In genomic region chr3:157089455-157090221, GRCh38 we compare ENCODE assay signal across 8 cellular contexts.
DNase-seq lines count a peak whose midpoint lies in the region; ATAC-seq and TF ChIP-seq lines count a peak whose summit lies in the region.

No MANE protein-coding gene starts in this region.

- WGBS in esophagus, 2 donors = 18 to 22% methylated on average over 18 of the region's 18 CpGs
- no CpG with 5 or more reads among the region's 18 CpGs for WGBS in neuronal stem cell (ENCODE audit: extremely low coverage in 2 of 2, insufficient read length in 2 of 2, insufficient replicate concordance in 1 of 2), 2 donors

- H3K79me1 ChIP-seq in neuronal stem cell (ENCODE audit: low read depth, low read length) = no peaks in the 10 kb centered on the region

- no peak overlapping the region for H3K4ac ChIP-seq in neuronal stem cell (ENCODE audit: low read length)

- H3K4me3 ChIP-seq in WI38 (ENCODE audit: low read depth, low read length) = peak overlapping the region; percentile 65
- H3K4me3 ChIP-seq in esophagus (ENCODE audit: low read depth in 1 of 2, low read length in 2 of 2) = peak overlapping the region; percentile 63 to 66
- H3K4me3 ChIP-seq in neuronal stem cell (ENCODE audit: low read length in 2 of 2) = peak overlapping the region in 1 of 2 donors; percentile 56

- H2AFZ ChIP-seq in neuronal stem cell (ENCODE audit: low read length) = peak overlapping the region; percentile 90

- peak overlapping the region; percentile 58 for H3K18ac ChIP-seq in neuronal stem cell (ENCODE audit: low read length)

- H4K91ac ChIP-seq in neuronal stem cell (ENCODE audit: low read depth, low read length, poor library complexity) = peak overlapping the region; percentile 47

- H3K9me3 ChIP-seq in esophagus (ENCODE audit: control insufficient read depth in 2 of 2, insufficient read depth in 1 of 2, low read depth in 1 of 2, low read length in 1 of 2) (no peaks in the 10 kb centered on the region), neuronal stem cell (replicated peaks in 1 of 2; ENCODE audit: control insufficient read depth in 2 of 2, insufficient read depth in 1 of 2, low read depth in 1 of 2, low read length in 2 of 2) (no peaks in the 10 kb centered on the region)

- peak overlapping the region; percentile 36 for H2AK5ac ChIP-seq in neuronal stem cell (ENCODE audit: low read depth, low read length)

- H3K4me1 ChIP-seq in esophagus (ENCODE audit: control insufficient read depth in 2 of 2, insufficient read depth in 2 of 2, low read length in 1 of 2) (no peaks in the 10 kb centered on the region), neuronal stem cell (ENCODE audit: control insufficient read depth in 2 of 2, insufficient read depth in 1 of 2, low read depth in 1 of 2, low read length in 2 of 2) (peaks cover 7 to 9% of the 10 kb centered on the region in 2 donors)

- DNase-seq in neuronal stem cell (ENCODE audit: low spot score) (no peak), NCI-H2107 treated with DMSO at 0.1 percent for 48 hours (lab: John Stamatoyannopoulos, UW; ENCODE audit: unreplicated experiment) (no peak), NCI-H82 treated with DMSO at 0.1 percent for 48 hours (lab: John Stamatoyannopoulos, UW; ENCODE audit: unreplicated experiment) (no peak), DMS79 (lab: John Stamatoyannopoulos, UW) (no peak)

- no peak overlapping the region for H2BK5ac ChIP-seq in neuronal stem cell (ENCODE audit: low read length)

- H3K27me3 ChIP-seq in esophagus (ENCODE audit: control insufficient read depth in 1 of 2, insufficient read depth in 2 of 2, low read length in 2 of 2) (no peaks in the 10 kb centered on the region), neuronal stem cell (ENCODE audit: control insufficient read depth in 3 of 3, insufficient read depth in 3 of 3, low read depth in 1 of 3, low read length in 3 of 3) (no peaks in the 10 kb centered on the region)

- peak overlapping the region; percentile 93 for H3K23ac ChIP-seq in neuronal stem cell (ENCODE audit: low read depth, low read length, poor library complexity)

- peak; percentile 23 for ATAC-seq in GM18873 (IDR thresholded peaks at IDR 0.05; ENCODE audit: low FRiP score, unreplicated experiment)
- peak; percentile 12 for ATAC-seq in HG03066 (IDR thresholded peaks at IDR 0.05; ENCODE audit: low read depth, unreplicated experiment)

- TF ChIP-seq CTCF in WI38 (IDR thresholded peaks at IDR 0.05; ENCODE audit: low read depth, low read length) = no peak

- H3K36me3 ChIP-seq in esophagus (ENCODE audit: control insufficient read depth in 2 of 2, insufficient read depth in 2 of 2, low read length in 1 of 2) = no peaks in the 10 kb centered on the region
- H3K36me3 ChIP-seq in neuronal stem cell (replicated peaks in 1 of 2; ENCODE audit: control insufficient read depth in 2 of 2, insufficient read depth in 2 of 2, low read length in 2 of 2) = no peaks in the 10 kb centered on the region

- H3K4me2 ChIP-seq in neuronal stem cell (ENCODE audit: insufficient read depth, low read length, poor library complexity, severe bottlenecking) = peak overlapping the region; percentile 40

- no peak overlapping the region for H2BK120ac ChIP-seq in neuronal stem cell (ENCODE audit: low read depth, low read length)

- H3K9ac ChIP-seq in neuronal stem cell (ENCODE audit: low read depth, low read length, poor library complexity) = no peak overlapping the region

- H3K27ac ChIP-seq in esophagus (ENCODE audit: low read depth in 2 of 2, low read length in 1 of 2) (peak overlapping the region; percentile 99 to 100), neuronal stem cell (replicated peaks; ENCODE audit: low read length) (no peak overlapping the region)

- no peak overlapping the region for H3K14ac ChIP-seq in neuronal stem cell (ENCODE audit: low read length)

- H2BK15ac ChIP-seq in neuronal stem cell (ENCODE audit: low read length) = no peak overlapping the region

- no peak overlapping the region for H2BK12ac ChIP-seq in neuronal stem cell (ENCODE audit: low read length)

- H4K8ac ChIP-seq in neuronal stem cell (ENCODE audit: low read depth, low read length) = peak overlapping the region; percentile 1
